In the genomic region with DNA sequence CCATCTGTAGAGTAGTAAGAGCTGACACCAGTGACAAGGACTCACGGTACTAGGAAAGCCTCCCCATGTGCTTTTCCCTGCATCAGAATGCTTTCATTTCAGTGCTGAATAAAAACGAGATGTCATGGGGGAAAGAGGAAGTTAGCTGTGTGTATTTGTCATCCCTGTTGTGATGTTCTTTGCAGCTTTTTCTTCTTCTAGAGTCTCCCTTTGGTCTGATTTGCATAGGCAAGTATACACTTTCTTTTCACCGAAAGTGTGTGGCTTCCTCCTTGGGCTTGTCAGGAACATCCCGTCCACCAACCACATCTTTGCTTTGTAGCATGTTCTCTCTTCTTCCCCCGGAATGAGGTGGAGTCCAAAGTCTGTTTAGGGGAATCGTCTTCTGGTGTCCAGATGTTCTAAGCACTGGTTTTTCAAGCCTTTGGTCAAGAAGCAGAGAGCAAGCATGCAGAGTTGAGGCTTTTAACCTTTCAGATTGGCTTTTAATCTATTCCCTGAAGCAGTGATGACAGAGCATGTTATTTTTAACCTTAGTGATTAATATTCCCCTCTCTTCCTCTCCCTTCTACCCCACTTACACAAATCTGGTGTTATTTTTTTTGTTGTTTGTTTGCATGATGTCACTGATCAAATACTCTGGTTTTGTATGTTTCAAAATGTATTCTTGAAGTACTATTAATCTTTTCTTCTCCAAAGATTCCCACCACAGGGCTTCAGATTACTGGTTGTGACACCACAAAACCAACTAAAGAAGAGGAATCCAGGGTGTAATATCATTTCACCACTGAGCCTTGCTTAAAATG, we compare ENCODE assay signal across 1 cellular context.
TF ChIP-seq lines count a peak whose summit lies in the region.

No MANE protein-coding gene starts in this region.

TF ChIP-seq in GM12878, 131 proteins besides CTCF, POLR2A, EP300 and RAD21 (continued from another document):
- TF ChIP-seq, protein P1, sequence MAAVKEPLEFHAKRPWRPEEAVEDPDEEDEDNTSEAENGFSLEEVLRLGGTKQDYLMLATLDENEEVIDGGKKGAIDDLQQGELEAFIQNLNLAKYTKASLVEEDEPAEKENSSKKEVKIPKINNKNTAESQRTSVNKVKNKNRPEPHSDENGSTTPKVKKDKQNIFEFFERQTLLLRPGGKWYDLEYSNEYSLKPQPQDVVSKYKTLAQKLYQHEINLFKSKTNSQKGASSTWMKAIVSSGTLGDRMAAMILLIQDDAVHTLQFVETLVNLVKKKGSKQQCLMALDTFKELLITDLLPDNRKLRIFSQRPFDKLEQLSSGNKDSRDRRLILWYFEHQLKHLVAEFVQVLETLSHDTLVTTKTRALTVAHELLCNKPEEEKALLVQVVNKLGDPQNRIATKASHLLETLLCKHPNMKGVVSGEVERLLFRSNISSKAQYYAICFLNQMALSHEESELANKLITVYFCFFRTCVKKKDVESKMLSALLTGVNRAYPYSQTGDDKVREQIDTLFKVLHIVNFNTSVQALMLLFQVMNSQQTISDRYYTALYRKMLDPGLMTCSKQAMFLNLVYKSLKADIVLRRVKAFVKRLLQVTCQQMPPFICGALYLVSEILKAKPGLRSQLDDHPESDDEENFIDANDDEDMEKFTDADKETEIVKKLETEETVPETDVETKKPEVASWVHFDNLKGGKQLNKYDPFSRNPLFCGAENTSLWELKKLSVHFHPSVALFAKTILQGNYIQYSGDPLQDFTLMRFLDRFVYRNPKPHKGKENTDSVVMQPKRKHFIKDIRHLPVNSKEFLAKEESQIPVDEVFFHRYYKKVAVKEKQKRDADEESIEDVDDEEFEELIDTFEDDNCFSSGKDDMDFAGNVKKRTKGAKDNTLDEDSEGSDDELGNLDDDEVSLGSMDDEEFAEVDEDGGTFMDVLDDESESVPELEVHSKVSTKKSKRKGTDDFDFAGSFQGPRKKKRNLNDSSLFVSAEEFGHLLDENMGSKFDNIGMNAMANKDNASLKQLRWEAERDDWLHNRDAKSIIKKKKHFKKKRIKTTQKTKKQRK (IDR thresholded peaks at IDR 0.05; ENCODE audit: low read depth, low read length): no peak
- TF ChIP-seq TARDBP (IDR thresholded peaks at IDR 0.05; ENCODE audit: borderline replicate concordance) (no peak), RUNX3 (IDR thresholded peaks at IDR 0.05; ENCODE audit: low read length) (peak; percentile 88), WRNIP1 (IDR thresholded peaks at IDR 0.05; ENCODE audit: borderline replicate concordance, low read depth, low read length) (no peak), SUZ12 (IDR thresholded peaks at IDR 0.05; ENCODE audit: unreplicated experiment) (no peak), TCF3 (IDR thresholded peaks at IDR 0.05; ENCODE audit: borderline replicate concordance, insufficient read depth, low read depth, low read length) (no peak), TCF12 (IDR thresholded peaks at IDR 0.05; ENCODE audit: low read depth, low read length) (0 out of 2 replicates have a peak, but pooled peaks have one; percentile 5), POU2F2 (IDR thresholded peaks at IDR 0.05; ENCODE audit: borderline replicate concordance, low read depth, low read length) (peak; percentile 98), IKZF1 (conservative IDR thresholded peaks at IDR 0.05) (peak; percentile 89), YY1 (IDR thresholded peaks at IDR 0.05; ENCODE audit: low read depth, low read length) (0 out of 2 replicates have a peak, but pooled peaks have one; percentile 38), CHD2 (IDR thresholded peaks at IDR 0.05; ENCODE audit: borderline replicate concordance, low read depth, low read length) (0 out of 2 replicates have a peak, but pooled peaks have one; percentile 29), SREBF2 (IDR thresholded peaks at IDR 0.05; ENCODE audit: low read length) (no peak), CBX3 (IDR thresholded peaks at IDR 0.05; ENCODE audit: borderline replicate concordance, low read depth) (no peak), BCL11A (IDR thresholded peaks at IDR 0.05; ENCODE audit: low read depth, low read length) (no peak), SMAD1 (IDR thresholded peaks at IDR 0.05; ENCODE audit: low read depth, partially characterized antibody) (no peak), TAF1 (IDR thresholded peaks at IDR 0.05; ENCODE audit: borderline replicate concordance, low read depth, low read length) (no peak)
- TF ChIP-seq, protein P2, sequence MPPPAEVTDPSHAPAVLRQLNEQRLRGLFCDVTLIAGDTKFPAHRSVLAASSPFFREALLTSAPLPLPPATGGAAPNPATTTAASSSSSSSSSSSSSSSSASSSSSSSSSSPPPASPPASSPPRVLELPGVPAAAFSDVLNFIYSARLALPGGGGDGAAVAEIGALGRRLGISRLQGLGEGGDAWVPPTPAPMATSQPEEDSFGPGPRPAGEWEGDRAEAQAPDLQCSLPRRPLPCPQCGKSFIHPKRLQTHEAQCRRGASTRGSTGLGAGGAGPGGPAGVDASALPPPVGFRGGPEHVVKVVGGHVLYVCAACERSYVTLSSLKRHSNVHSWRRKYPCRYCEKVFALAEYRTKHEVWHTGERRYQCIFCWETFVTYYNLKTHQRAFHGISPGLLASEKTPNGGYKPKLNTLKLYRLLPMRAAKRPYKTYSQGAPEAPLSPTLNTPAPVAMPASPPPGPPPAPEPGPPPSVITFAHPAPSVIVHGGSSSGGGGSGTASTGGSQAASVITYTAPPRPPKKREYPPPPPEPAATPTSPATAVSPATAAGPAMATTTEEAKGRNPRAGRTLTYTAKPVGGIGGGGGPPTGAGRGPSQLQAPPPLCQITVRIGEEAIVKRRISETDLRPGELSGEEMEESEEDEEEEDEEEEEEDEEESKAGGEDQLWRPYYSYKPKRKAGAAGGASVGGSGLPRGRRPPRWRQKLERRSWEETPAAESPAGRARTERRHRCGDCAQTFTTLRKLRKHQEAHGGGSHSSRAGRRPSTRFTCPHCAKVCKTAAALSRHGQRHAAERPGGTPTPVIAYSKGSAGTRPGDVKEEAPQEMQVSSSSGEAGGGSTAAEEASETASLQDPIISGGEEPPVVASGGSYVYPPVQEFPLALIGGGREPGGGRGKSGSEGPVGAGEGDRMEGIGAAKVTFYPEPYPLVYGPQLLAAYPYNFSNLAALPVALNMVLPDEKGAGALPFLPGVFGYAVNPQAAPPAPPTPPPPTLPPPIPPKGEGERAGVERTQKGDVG (CRISPR knock-in tag; IDR thresholded peaks at IDR 0.05): no peak
- TF ChIP-seq, protein P3, sequence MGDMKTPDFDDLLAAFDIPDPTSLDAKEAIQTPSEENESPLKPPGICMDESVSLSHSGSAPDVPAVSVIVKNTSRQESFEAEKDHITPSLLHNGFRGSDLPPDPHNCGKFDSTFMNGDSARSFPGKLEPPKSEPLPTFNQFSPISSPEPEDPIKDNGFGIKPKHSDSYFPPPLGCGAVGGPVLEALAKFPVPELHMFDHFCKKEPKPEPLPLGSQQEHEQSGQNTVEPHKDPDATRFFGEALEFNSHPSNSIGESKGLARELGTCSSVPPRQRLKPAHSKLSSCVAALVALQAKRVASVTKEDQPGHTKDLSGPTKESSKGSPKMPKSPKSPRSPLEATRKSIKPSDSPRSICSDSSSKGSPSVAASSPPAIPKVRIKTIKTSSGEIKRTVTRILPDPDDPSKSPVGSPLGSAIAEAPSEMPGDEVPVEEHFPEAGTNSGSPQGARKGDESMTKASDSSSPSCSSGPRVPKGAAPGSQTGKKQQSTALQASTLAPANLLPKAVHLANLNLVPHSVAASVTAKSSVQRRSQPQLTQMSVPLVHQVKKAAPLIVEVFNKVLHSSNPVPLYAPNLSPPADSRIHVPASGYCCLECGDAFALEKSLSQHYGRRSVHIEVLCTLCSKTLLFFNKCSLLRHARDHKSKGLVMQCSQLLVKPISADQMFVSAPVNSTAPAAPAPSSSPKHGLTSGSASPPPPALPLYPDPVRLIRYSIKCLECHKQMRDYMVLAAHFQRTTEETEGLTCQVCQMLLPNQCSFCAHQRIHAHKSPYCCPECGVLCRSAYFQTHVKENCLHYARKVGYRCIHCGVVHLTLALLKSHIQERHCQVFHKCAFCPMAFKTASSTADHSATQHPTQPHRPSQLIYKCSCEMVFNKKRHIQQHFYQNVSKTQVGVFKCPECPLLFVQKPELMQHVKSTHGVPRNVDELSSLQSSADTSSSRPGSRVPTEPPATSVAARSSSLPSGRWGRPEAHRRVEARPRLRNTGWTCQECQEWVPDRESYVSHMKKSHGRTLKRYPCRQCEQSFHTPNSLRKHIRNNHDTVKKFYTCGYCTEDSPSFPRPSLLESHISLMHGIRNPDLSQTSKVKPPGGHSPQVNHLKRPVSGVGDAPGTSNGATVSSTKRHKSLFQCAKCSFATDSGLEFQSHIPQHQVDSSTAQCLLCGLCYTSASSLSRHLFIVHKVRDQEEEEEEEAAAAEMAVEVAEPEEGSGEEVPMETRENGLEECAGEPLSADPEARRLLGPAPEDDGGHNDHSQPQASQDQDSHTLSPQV (IDR thresholded peaks at IDR 0.05): no peak
- TF ChIP-seq, protein P4, sequence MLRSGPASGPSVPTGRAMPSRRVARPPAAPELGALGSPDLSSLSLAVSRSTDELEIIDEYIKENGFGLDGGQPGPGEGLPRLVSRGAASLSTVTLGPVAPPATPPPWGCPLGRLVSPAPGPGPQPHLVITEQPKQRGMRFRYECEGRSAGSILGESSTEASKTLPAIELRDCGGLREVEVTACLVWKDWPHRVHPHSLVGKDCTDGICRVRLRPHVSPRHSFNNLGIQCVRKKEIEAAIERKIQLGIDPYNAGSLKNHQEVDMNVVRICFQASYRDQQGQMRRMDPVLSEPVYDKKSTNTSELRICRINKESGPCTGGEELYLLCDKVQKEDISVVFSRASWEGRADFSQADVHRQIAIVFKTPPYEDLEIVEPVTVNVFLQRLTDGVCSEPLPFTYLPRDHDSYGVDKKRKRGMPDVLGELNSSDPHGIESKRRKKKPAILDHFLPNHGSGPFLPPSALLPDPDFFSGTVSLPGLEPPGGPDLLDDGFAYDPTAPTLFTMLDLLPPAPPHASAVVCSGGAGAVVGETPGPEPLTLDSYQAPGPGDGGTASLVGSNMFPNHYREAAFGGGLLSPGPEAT (IDR thresholded peaks at IDR 0.05; ENCODE audit: low read depth): peak; percentile 85
- TF ChIP-seq, protein P5, sequence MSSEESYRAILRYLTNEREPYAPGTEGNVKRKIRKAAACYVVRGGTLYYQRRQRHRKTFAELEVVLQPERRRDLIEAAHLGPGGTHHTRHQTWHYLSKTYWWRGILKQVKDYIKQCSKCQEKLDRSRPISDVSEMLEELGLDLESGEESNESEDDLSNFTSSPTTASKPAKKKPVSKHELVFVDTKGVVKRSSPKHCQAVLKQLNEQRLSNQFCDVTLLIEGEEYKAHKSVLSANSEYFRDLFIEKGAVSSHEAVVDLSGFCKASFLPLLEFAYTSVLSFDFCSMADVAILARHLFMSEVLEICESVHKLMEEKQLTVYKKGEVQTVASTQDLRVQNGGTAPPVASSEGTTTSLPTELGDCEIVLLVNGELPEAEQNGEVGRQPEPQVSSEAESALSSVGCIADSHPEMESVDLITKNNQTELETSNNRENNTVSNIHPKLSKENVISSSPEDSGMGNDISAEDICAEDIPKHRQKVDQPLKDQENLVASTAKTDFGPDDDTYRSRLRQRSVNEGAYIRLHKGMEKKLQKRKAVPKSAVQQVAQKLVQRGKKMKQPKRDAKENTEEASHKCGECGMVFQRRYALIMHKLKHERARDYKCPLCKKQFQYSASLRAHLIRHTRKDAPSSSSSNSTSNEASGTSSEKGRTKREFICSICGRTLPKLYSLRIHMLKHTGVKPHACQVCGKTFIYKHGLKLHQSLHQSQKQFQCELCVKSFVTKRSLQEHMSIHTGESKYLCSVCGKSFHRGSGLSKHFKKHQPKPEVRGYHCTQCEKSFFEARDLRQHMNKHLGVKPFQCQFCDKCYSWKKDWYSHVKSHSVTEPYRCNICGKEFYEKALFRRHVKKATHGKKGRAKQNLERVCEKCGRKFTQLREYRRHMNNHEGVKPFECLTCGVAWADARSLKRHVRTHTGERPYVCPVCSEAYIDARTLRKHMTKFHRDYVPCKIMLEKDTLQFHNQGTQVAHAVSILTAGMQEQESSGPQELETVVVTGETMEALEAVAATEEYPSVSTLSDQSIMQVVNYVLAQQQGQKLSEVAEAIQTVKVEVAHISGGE (CRISPR knock-in tag; IDR thresholded peaks at IDR 0.05): no peak
